In the genomic region with DNA sequence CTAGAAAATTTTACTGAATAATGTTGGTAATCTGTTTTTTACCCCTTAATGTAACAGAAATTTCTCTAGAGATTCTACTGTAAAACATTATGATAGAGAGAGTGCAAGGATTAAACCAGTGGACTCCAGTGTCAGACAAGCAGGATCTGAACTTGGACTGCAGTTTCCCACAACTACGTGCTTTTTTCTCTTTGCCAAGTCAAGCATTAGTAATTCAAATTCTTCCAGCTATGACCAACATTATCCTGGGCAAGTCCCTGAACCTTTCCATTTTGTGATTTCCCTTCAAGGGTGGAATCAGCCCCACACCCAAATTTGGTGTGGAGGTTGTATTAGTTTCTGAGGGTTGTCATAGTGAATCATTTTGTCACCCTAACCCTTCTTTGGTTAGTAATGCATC, we compare ENCODE assay signal across 26 cellular contexts.
"Had no signal": no experiment of that assay in that cellular context is flagged by ENCODE, and none has a peak within 500 bp of the region (broad histone marks: within the 10 kb centered on the region; RNA-seq: fewer than 3 reads in every experiment).

No MANE protein-coding gene starts in this region.

- H3K4me3 ChIP-seq: coronary artery, dorsolateral prefrontal cortex, esophagus muscularis mucosa, gastroesophageal sphincter, heart left ventricle, hepatocyte, left lung, lower lobe of right lung, mucosa of descending colon had no signal

- H3K4me1 ChIP-seq: esophagus muscularis mucosa, gastroesophageal sphincter, heart left ventricle, left lung, lower lobe of right lung had no signal

- H3K36me3 Mint-ChIP-seq: immature natural killer cell, mesothelial cell of epicardium, naive B cell had no signal

- FAIRE-seq: colon, endothelial cell of umbilical vein, kidney had no signal

- H3K4me2 ChIP-seq: hepatocyte had no signal

- ATAC-seq: gastroesophageal sphincter, heart left ventricle, left cardiac atrium, left lung, left ventricle myocardium superior, lower lobe of right lung, mucosa of descending colon had no signal

- H2AFZ ChIP-seq: hepatocyte had no signal

- H3K27me3 Mint-ChIP-seq: naive B cell had no signal

- H3K27me3 ChIP-seq: esophagus muscularis mucosa, gastroesophageal sphincter, heart left ventricle, hepatocyte, left lung had no signal

- H3K4me1 Mint-ChIP-seq: immature natural killer cell, mesothelial cell of epicardium, naive B cell had no signal

- H3K36me3 ChIP-seq: esophagus muscularis mucosa, gastroesophageal sphincter, heart left ventricle, left lung, lower lobe of right lung had no signal

- H3K27ac ChIP-seq: coronary artery, dorsolateral prefrontal cortex, esophagus muscularis mucosa, gastroesophageal sphincter, heart left ventricle, hepatocyte, left lung, lower lobe of right lung had no signal

- H3K4me3 Mint-ChIP-seq: immature natural killer cell, mesothelial cell of epicardium, naive B cell had no signal

- H3K79me2 ChIP-seq: hepatocyte had no signal

- DNase-seq: dermis blood vessel endothelial cell; dorsolateral prefrontal cortex; effector CD4-positive, alpha-beta T cell; effector memory CD4-positive, alpha-beta T cell; foreskin fibroblast; foreskin melanocyte; heart left ventricle; hypothalamus; immature natural killer cell; islet precursor cell; kidney; kidney glomerular epithelial cell; left cardiac atrium; left lung; left ventricle myocardium superior; lower lobe of right lung; mesenchymal stem cell; mucosa of descending colon; naive B cell had no signal

- H3K27ac Mint-ChIP-seq: immature natural killer cell, mesothelial cell of epicardium, naive B cell had no signal
